Comparison of ENCODE assay signal across 3 cellular contexts in the genomic region with DNA sequence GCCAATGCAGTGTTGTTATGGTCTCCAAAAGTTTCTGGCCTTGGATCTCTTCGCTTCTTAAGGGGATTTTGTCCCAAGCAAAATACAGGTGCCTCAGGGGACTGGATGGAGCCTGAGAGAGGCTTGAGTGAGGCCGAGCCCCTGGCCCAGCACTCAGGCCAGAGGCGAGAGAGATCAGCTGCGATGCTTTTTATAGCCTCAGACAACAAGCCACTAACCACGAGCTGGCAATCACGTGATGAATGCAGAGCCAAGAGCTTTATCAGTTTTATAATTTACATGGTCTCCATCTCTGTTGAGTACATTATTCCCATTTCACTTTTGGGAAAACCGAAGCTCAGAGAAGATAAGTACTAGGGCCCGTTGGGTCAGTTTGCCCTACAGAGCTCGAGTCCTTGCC.
TF ChIP-seq lines count a peak whose summit lies in the region.

No MANE protein-coding gene starts in this region.

TF ChIP-seq in IMR-90, 13 proteins besides CTCF, POLR2A, EP300 and RAD21:
- TF ChIP-seq, protein P1, sequence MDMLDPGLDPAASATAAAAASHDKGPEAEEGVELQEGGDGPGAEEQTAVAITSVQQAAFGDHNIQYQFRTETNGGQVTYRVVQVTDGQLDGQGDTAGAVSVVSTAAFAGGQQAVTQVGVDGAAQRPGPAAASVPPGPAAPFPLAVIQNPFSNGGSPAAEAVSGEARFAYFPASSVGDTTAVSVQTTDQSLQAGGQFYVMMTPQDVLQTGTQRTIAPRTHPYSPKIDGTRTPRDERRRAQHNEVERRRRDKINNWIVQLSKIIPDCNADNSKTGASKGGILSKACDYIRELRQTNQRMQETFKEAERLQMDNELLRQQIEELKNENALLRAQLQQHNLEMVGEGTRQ (IDR thresholded peaks at IDR 0.05; ENCODE audit: low read depth, low read length) = no peak
- TF ChIP-seq RFX5 (IDR thresholded peaks at IDR 0.05; ENCODE audit: low read depth, low read length) (no peak), FOS (IDR thresholded peaks at IDR 0.05; ENCODE audit: low read depth, low read length) (no peak), SMC3 (IDR thresholded peaks at IDR 0.05; ENCODE audit: low read depth, low read length) (no peak), MAFK (IDR thresholded peaks at IDR 0.05; ENCODE audit: low read depth, low read length) (no peak), BHLHE40 (IDR thresholded peaks at IDR 0.05; ENCODE audit: low read depth, low read length) (no peak), MAZ (IDR thresholded peaks at IDR 0.05; ENCODE audit: borderline replicate concordance, low read depth, low read length) (no peak)
- TF ChIP-seq, protein P2, sequence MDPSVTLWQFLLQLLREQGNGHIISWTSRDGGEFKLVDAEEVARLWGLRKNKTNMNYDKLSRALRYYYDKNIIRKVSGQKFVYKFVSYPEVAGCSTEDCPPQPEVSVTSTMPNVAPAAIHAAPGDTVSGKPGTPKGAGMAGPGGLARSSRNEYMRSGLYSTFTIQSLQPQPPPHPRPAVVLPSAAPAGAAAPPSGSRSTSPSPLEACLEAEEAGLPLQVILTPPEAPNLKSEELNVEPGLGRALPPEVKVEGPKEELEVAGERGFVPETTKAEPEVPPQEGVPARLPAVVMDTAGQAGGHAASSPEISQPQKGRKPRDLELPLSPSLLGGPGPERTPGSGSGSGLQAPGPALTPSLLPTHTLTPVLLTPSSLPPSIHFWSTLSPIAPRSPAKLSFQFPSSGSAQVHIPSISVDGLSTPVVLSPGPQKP (IDR thresholded peaks at IDR 0.05; ENCODE audit: borderline replicate concordance, low read depth, low read length) = no peak

TF ChIP-seq in K562, 482 proteins besides CTCF, POLR2A, EP300 and RAD21:
- TF ChIP-seq, protein P1 (CRISPR knock-in tag; IDR thresholded peaks at IDR 0.05) = peak; percentile 50
- TF ChIP-seq ZNF75A (CRISPR knock-in tag; IDR thresholded peaks at IDR 0.05) = no peak
- TF ChIP-seq RBM14 (IDR thresholded peaks at IDR 0.05; ENCODE audit: borderline replicate concordance, insufficient read depth, low read depth, low read length) = no peak
- TF ChIP-seq, protein P3, sequence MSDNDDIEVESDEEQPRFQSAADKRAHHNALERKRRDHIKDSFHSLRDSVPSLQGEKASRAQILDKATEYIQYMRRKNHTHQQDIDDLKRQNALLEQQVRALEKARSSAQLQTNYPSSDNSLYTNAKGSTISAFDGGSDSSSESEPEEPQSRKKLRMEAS (CRISPR knock-in tag; IDR thresholded peaks at IDR 0.05) = no peak
- no peak for TF ChIP-seq TOE1 (IDR thresholded peaks at IDR 0.05; ENCODE audit: borderline replicate concordance)
- TF ChIP-seq TOE1 (CRISPR knock-in tag; IDR thresholded peaks at IDR 0.05; ENCODE audit: borderline replicate concordance, low read depth) = no peak
- TF ChIP-seq RAD51 (IDR thresholded peaks at IDR 0.05; ENCODE audit: borderline replicate concordance, low read depth) = peak; percentile 39; the same call in 1 of the 2 replicates
- TF ChIP-seq, protein P4, sequence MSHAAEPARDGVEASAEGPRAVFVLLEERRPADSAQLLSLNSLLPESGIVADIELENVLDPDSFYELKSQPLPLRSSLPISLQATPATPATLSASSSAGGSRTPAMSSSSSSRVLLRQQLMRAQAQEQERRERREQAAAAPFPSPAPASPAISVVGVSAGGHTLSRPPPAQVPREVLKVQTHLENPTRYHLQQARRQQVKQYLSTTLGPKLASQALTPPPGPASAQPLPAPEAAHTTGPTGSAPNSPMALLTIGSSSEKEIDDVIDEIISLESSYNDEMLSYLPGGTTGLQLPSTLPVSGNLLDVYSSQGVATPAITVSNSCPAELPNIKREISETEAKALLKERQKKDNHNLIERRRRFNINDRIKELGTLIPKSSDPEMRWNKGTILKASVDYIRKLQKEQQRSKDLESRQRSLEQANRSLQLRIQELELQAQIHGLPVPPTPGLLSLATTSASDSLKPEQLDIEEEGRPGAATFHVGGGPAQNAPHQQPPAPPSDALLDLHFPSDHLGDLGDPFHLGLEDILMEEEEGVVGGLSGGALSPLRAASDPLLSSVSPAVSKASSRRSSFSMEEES (CRISPR knock-in tag; IDR thresholded peaks at IDR 0.05) = peak; percentile 93
- TF ChIP-seq POU5F1 (IDR thresholded peaks at IDR 0.05; ENCODE audit: borderline replicate concordance, low read depth, low read length, partially characterized antibody) = no peak
- TF ChIP-seq ZBED1 (IDR thresholded peaks at IDR 0.05) = no peak

TF ChIP-seq in GM23338, 12 proteins besides CTCF, POLR2A, EP300 and RAD21:
- TF ChIP-seq NANOG (IDR thresholded peaks at IDR 0.05; ENCODE audit: borderline replicate concordance) (no peak), ZNF331 (CRISPR knock-in tag; IDR thresholded peaks at IDR 0.05; ENCODE audit: low read depth) (no peak), STAT1 (IDR thresholded peaks at IDR 0.05; ENCODE audit: unreplicated experiment) (no peak), POLR2AphosphoS5 (IDR thresholded peaks at IDR 0.05; ENCODE audit: low read depth) (no peak), EZH2phosphoT487 (IDR thresholded peaks at IDR 0.05; ENCODE audit: unreplicated experiment) (no peak)
- TF ChIP-seq, protein P5, sequence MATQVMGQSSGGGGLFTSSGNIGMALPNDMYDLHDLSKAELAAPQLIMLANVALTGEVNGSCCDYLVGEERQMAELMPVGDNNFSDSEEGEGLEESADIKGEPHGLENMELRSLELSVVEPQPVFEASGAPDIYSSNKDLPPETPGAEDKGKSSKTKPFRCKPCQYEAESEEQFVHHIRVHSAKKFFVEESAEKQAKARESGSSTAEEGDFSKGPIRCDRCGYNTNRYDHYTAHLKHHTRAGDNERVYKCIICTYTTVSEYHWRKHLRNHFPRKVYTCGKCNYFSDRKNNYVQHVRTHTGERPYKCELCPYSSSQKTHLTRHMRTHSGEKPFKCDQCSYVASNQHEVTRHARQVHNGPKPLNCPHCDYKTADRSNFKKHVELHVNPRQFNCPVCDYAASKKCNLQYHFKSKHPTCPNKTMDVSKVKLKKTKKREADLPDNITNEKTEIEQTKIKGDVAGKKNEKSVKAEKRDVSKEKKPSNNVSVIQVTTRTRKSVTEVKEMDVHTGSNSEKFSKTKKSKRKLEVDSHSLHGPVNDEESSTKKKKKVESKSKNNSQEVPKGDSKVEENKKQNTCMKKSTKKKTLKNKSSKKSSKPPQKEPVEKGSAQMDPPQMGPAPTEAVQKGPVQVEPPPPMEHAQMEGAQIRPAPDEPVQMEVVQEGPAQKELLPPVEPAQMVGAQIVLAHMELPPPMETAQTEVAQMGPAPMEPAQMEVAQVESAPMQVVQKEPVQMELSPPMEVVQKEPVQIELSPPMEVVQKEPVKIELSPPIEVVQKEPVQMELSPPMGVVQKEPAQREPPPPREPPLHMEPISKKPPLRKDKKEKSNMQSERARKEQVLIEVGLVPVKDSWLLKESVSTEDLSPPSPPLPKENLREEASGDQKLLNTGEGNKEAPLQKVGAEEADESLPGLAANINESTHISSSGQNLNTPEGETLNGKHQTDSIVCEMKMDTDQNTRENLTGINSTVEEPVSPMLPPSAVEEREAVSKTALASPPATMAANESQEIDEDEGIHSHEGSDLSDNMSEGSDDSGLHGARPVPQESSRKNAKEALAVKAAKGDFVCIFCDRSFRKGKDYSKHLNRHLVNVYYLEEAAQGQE (IDR thresholded peaks at IDR 0.05; ENCODE audit: unreplicated experiment) = no peak
- TF ChIP-seq, protein P6, sequence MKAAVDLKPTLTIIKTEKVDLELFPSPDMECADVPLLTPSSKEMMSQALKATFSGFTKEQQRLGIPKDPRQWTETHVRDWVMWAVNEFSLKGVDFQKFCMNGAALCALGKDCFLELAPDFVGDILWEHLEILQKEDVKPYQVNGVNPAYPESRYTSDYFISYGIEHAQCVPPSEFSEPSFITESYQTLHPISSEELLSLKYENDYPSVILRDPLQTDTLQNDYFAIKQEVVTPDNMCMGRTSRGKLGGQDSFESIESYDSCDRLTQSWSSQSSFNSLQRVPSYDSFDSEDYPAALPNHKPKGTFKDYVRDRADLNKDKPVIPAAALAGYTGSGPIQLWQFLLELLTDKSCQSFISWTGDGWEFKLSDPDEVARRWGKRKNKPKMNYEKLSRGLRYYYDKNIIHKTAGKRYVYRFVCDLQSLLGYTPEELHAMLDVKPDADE (IDR thresholded peaks at IDR 0.05) = no peak
